Comparison of ENCODE assay signal across 8 cellular contexts in genomic region chr10:73785721-73786511, GRCh38. TPM values are rescaled to one million over a fixed set of nuclear protein-coding genes. Genes with fewer than 3 reads are reported as not detected.
DNase-seq lines count a peak whose midpoint lies in the region; ATAC-seq and TF ChIP-seq lines count a peak whose summit lies in the region.

No MANE protein-coding gene starts in this region.

- CTCF ChIA-PET in activated naive CD4-positive, alpha-beta T cell treated with anti-CD3 and anti-CD28 coated beads, Interleukin-2, amount 10 ng/mL, durations not matched to agents 7 days and 5 days (lab: Charles Lee) = interaction anchor here (0.8 to 1.4 kb wide), 5 partner anchors 12 to 94 kb away, joined by 3 to 7 read pairs (median 3); a partner anchor contains a TSS

- peaks cover 7 to 63% (median 45%) of the 10 kb centered on the region in 12 donors for H3K4me1 ChIP-seq in heart left ventricle

- peak overlapping the region; percentile 90 for H3K4me3 ChIP-seq in GM12865 (ENCODE audit: low read depth, low read length)
- H3K4me3 ChIP-seq in heart left ventricle = peak overlapping the region; percentile 65 to 98 (median 90)

- no peak for TF ChIP-seq CTCF in GM12865 (IDR thresholded peaks at IDR 0.05; ENCODE audit: insufficient read depth, low read depth, low read length, missing control alignments)
- TF ChIP-seq CTCF in heart left ventricle (IDR thresholded peaks at IDR 0.05) = no peak

- H3K36me3 ChIP-seq in heart left ventricle = peaks cover 5 to 24% (median 23%) of the 10 kb centered on the region in 9 donors

- H3K36me3 Mint-ChIP-seq in activated naive CD4-positive, alpha-beta T cell treated with anti-CD3 and anti-CD28 coated beads, Interleukin-2, amount 10 ng/mL, durations not matched to agents 7 days and 5 days = peaks cover 22% of the 10 kb centered on the region

- H3K9me3 Mint-ChIP-seq in activated naive CD4-positive, alpha-beta T cell treated with anti-CD3 and anti-CD28 coated beads, Interleukin-2, amount 10 ng/mL, durations not matched to agents 7 days and 5 days = no peaks in the 10 kb centered on the region

- no peaks in the 10 kb centered on the region for H3K27me3 ChIP-seq in heart left ventricle

- no peak for TF ChIP-seq POLR2A in heart left ventricle (IDR thresholded peaks at IDR 0.05)

- peak overlapping the region; percentile 65 to 96 (median 91) for H3K27ac ChIP-seq in heart left ventricle

- no peaks in the 10 kb centered on the region for H3K9me3 ChIP-seq in heart left ventricle

- WGBS in heart left ventricle, 4 donors = 1% methylated on average over 28 to 54 of the region's 54 CpGs

- DNase-seq in GM12865 (ENCODE audit: low read depth) (peak; percentile 45), NOMO-1 treated with DMSO at 0.1 percent for 48 hours (lab: John Stamatoyannopoulos, UW; ENCODE audit: unreplicated experiment) (peak; percentile 5), heart left ventricle (peak in 4 of 5 donors; percentile 35 to 46 (median 44)), renal cortical epithelial cell (ENCODE audit: low read depth) (peak; percentile 55), DMS79 (lab: John Stamatoyannopoulos, UW) (no peak)
- DNase-seq in activated naive CD4-positive, alpha-beta T cell treated with anti-CD3 and anti-CD28 coated beads, Interleukin-2, amount 10 ng/mL, durations not matched to agents 7 days and 5 days = peak; percentile 70

- H3K4me1 Mint-ChIP-seq in activated naive CD4-positive, alpha-beta T cell treated with anti-CD3 and anti-CD28 coated beads, Interleukin-2, amount 10 ng/mL, durations not matched to agents 7 days and 5 days = peaks cover 59% of the 10 kb centered on the region

- ATAC-seq in HG02571 (IDR thresholded peaks at IDR 0.05; ENCODE audit: unreplicated experiment) (peak; percentile 17), heart left ventricle (peak in 3 of 4 donors; percentile 4 to 46 (median 36)), GM18520 (IDR thresholded peaks at IDR 0.05; ENCODE audit: unreplicated experiment) (no peak)

- H3K27me3 Mint-ChIP-seq in activated naive CD4-positive, alpha-beta T cell treated with anti-CD3 and anti-CD28 coated beads, Interleukin-2, amount 10 ng/mL, durations not matched to agents 7 days and 5 days = no peaks in the 10 kb centered on the region

- intact Hi-C loops in heart left ventricle (cut with DNase I) = no loop called here

- peak overlapping the region; percentile 99 for H3K27ac Mint-ChIP-seq in activated naive CD4-positive, alpha-beta T cell treated with anti-CD3 and anti-CD28 coated beads, Interleukin-2, amount 10 ng/mL, durations not matched to agents 7 days and 5 days

- peak overlapping the region; percentile 94 for H3K4me3 Mint-ChIP-seq in activated naive CD4-positive, alpha-beta T cell treated with anti-CD3 and anti-CD28 coated beads, Interleukin-2, amount 10 ng/mL, durations not matched to agents 7 days and 5 days

RNA-seq across cellular contexts. Expression of gene ZSWIM8, which starts 0.5 kb away (rescaled TPM):
- total RNA-seq in heart left ventricle (10 to 100 TPM; 37.6 to 69.7 (median 58.0) TPM), renal cortical epithelial cell (37.5 and 66.9 TPM in 2 replicates)
- 10 to 100 TPM; 47.8 to 64.6 TPM for polyA plus RNA-seq in heart left ventricle

RNA-seq across cellular contexts. Expression of gene CHCHD1, which starts 4.1 kb away (rescaled TPM):
- total RNA-seq in heart left ventricle (10 to 100 TPM; 17.3 to 39.8 (median 22.7) TPM), renal cortical epithelial cell (13.1 and 21.4 TPM in 2 replicates)
- 10 to 100 TPM; 76.0 to 77.9 TPM for polyA plus RNA-seq in heart left ventricle

RNA-seq across cellular contexts. Expression of gene NDST2, which starts 25.5 kb away (rescaled TPM):
- 10 to 100 TPM in 6 of 9 donors, 1 to 10 TPM in 3; 5.8 to 32.3 (median 12.3) TPM for total RNA-seq in heart left ventricle
- polyA plus RNA-seq in heart left ventricle = 1 to 10 TPM; 8.3 to 9.4 TPM
- total RNA-seq in renal cortical epithelial cell = 4.5 and 14.1 TPM in 2 replicates

RNA-seq across cellular contexts. Expression of gene SEC24C, which starts 41.7 kb away (rescaled TPM):
- total RNA-seq in heart left ventricle (10 to 100 TPM; 42.8 to 65.5 (median 49.5) TPM), renal cortical epithelial cell (55.6 and 84.6 TPM in 2 replicates)
- 10 to 100 TPM; 26.4 to 59.6 TPM for polyA plus RNA-seq in heart left ventricle
